In the genomic region with DNA sequence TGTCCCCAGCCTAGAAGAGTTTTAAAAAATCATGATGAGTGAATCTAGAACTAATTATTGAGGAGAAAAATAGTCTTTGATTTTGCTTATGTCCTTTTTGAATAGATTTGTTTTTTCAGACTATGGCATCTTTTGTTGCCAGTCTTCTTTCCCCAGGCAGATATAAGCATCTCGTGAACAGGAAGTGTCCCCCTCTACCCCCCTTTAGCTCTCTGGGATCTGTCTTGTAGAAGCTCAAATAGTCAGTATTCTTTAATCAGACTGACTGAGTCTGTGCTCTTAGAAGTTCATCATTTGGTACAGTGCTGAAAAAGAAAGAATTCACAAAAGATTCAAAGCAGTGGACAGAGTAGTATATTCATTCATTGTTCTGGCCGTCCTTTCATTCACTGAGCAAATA, we compare ENCODE assay signal across 19 cellular contexts. TPM values are rescaled to one million over a fixed set of nuclear protein-coding genes. Genes with fewer than 3 reads are reported as not detected.
DNase-seq lines count a peak whose midpoint lies in the region; ATAC-seq and TF ChIP-seq lines count a peak whose summit lies in the region.
"Had no signal": no experiment of that assay in that cellular context is flagged by ENCODE, and none has a peak within 500 bp of the region (broad histone marks: within the 10 kb centered on the region; RNA-seq: fewer than 3 reads in every experiment).

No MANE protein-coding gene starts in this region.

- TF ChIP-seq CTCF in DND-41 (IDR thresholded peaks at IDR 0.05; ENCODE audit: borderline replicate concordance, extremely low read depth, low read length, poor library complexity, severe bottlenecking) (no peak), OCI-LY7 (conservative IDR thresholded peaks at IDR 0.05; ENCODE audit: low read length) (no peak), mesothelial cell of epicardium (IDR thresholded peaks at IDR 0.05; ENCODE audit: unreplicated experiment) (no peak)

- no peaks in the 10 kb centered on the region for H3K27me3 ChIP-seq in DND-41 (ENCODE audit: insufficient read depth, low read length, poor library complexity)
- H3K27me3 ChIP-seq: BE2C; BLaER1 treated with 17β-estradiol and CSF1 and Interleukin-3, amounts not matched to agents 10 nM and 100 nM had no signal

- peaks cover 6% of the 10 kb centered on the region; the same call in 1 of the 2 replicates for H3K4me1 ChIP-seq in DND-41 (ENCODE audit: insufficient read depth, low read length)
- peaks cover 14% of the 10 kb centered on the region for H3K4me1 ChIP-seq in OCI-LY7 (ENCODE audit: insufficient read depth, low read length, poor library complexity, severe bottlenecking)
- H3K4me1 ChIP-seq: Caco-2 had no signal

- no peak for DNase-seq in DND-41
- DNase-seq in OCI-LY7 (ENCODE audit: low spot score), result no peak
- DNase-seq in foreskin melanocyte, result peak; percentile 93
- DNase-seq in dedifferentiated amniotic fluid mesenchymal stem cell (ENCODE audit: extremely low spot score), result no peak
- DNase-seq in stimulated activated CD8-positive, alpha-beta memory T cell treated with anti-CD3 and anti-CD28 coated beads, Interleukin-4, amount 100 ng/mL, for 48 hours, result no peak
- DNase-seq in mesothelial cell of epicardium (ENCODE audit: low spot score in 2 of 2, unreplicated experiment in 2 of 2), result no peak
- DNase-seq: 8988T; ACHN; BE2C; Caco-2; Calu3; CD4-positive, alpha-beta T cell; CD8-positive, alpha-beta T cell; DMS79 treated with DMSO at 0.1 percent for 48 hours; EL; GDM1 had no signal

- H2AFZ ChIP-seq in DND-41 (ENCODE audit: low read depth, low read length) (no peak overlapping the region), OCI-LY7 (ENCODE audit: low read length) (no peak overlapping the region)

- H3K4me2 ChIP-seq in DND-41 (ENCODE audit: insufficient read depth, low read length) (no peak overlapping the region), OCI-LY7 (ENCODE audit: low read length) (no peak overlapping the region)

- POLR2A ChIA-PET in OCI-LY7 (lab: Charles Lee), result interaction anchor here (0.7 to 1.4 kb wide), 2 partner anchors 82 to 118 kb away, joined by 3 to 4 read pairs; no protein-coding TSS in a partner anchor

- H3K79me2 ChIP-seq in DND-41 (ENCODE audit: insufficient read depth, low read length), result peaks cover 7% of the 10 kb centered on the region
- H3K79me2 ChIP-seq in OCI-LY7 (ENCODE audit: insufficient read depth, low read depth, low read length), result no peaks in the 10 kb centered on the region

- CTCF ChIA-PET in OCI-LY7 (lab: Charles Lee; ENCODE audit: unreplicated experiment), result no interaction called here

- H3K36me3 ChIP-seq in DND-41 (ENCODE audit: insufficient read depth, low read length) (no peaks in the 10 kb centered on the region), OCI-LY7 (ENCODE audit: insufficient read depth, low read length) (no peaks in the 10 kb centered on the region)

- H3K36me3 Mint-ChIP-seq in mesothelial cell of epicardium, result no peaks in the 10 kb centered on the region
- H3K36me3 Mint-ChIP-seq: CD8-positive, alpha-beta T cell had no signal

- no peak overlapping the region for H3K9ac ChIP-seq in DND-41 (ENCODE audit: low read depth, low read length)
- H3K9ac ChIP-seq: BLaER1 treated with 17β-estradiol and CSF1 and Interleukin-3, amounts not matched to agents 10 nM and 100 nM had no signal

- H4K20me1 ChIP-seq in DND-41 (ENCODE audit: insufficient read depth, low read length) (0 out of 2 replicates have a peak, but pooled peaks cover 2% of the 10 kb centered on the region), OCI-LY7 (ENCODE audit: insufficient read depth, low read length) (no peaks in the 10 kb centered on the region)

- BruUV-seq in OCI-LY7 (replicated peaks; lab: Mats Ljungman, UMichigan), result TSS peak; percentile 5

- no peaks in the 10 kb centered on the region for H3K27me3 Mint-ChIP-seq in mesothelial cell of epicardium (ENCODE audit: low read depth)
- H3K27me3 Mint-ChIP-seq: CD4-positive, alpha-beta T cell had no signal

- H3K27ac ChIP-seq in DND-41 (ENCODE audit: low read length), result no peak overlapping the region
- no peak overlapping the region for H3K27ac ChIP-seq in OCI-LY7 (ENCODE audit: low read depth, low read length, poor library complexity, severe bottlenecking)
- H3K27ac ChIP-seq: BLaER1 treated with 17β-estradiol and CSF1 and Interleukin-3, amounts not matched to agents 10 nM and 100 nM; C4-2B had no signal

- H3K4me1 Mint-ChIP-seq in mesothelial cell of epicardium, result peaks cover 16% of the 10 kb centered on the region

- H3K9me2 ChIP-seq in OCI-LY7 (ENCODE audit: insufficient read depth, low read length), result no peaks in the 10 kb centered on the region

- no peak overlapping the region for H3K4me3 Mint-ChIP-seq in mesothelial cell of epicardium
- H3K4me3 Mint-ChIP-seq: CD4-positive, alpha-beta T cell; CD8-positive, alpha-beta T cell had no signal

- peak; percentile 55; the same call in 1 of the 3 replicates for ATAC-seq in DND-41 (ENCODE audit: insufficient read depth, low read depth)
- ATAC-seq: CD8-positive, alpha-beta T cell; GM12878 had no signal

- intact Hi-C loops in OCI-LY7 (cut with micrococcal nuclease; ENCODE audit: unreplicated experiment), result no loop called here

- no peak overlapping the region for H3K4me3 ChIP-seq in DND-41 (ENCODE audit: low read depth in 1 of 2, low read length in 2 of 2)
- no peak overlapping the region for H3K4me3 ChIP-seq in OCI-LY7 (ENCODE audit: low read depth, low read length, poor library complexity, severe bottlenecking)
- H3K4me3 ChIP-seq: BLaER1 treated with 17β-estradiol and CSF1 and Interleukin-3, amounts not matched to agents 10 nM and 100 nM; GM12878 had no signal

- H3K9me3 Mint-ChIP-seq in mesothelial cell of epicardium, result no peaks in the 10 kb centered on the region
- H3K9me3 Mint-ChIP-seq: CD4-positive, alpha-beta T cell; CD8-positive, alpha-beta T cell had no signal

- H3K27ac Mint-ChIP-seq in mesothelial cell of epicardium, result no peak overlapping the region
- H3K27ac Mint-ChIP-seq: CD4-positive, alpha-beta T cell; CD8-positive, alpha-beta T cell had no signal

- no peaks in the 10 kb centered on the region for H3K9me3 ChIP-seq in DND-41 (ENCODE audit: insufficient read depth, low read length, severe bottlenecking)
- H3K9me3 ChIP-seq in OCI-LY7 (ENCODE audit: low read length), result no peaks in the 10 kb centered on the region
- H3K9me3 ChIP-seq: BE2C; BLaER1 treated with 17β-estradiol and CSF1 and Interleukin-3, amounts not matched to agents 10 nM and 100 nM; Caco-2 had no signal

RNA-seq across cellular contexts. Expression of gene PRKCE, which starts 10.4 kb away (rescaled TPM):
- 13.6 and 17.0 TPM in 2 replicates for total RNA-seq in OCI-LY7 (2014; rRNA removed; shearing (Covaris generic))
- total RNA-seq in OCI-LY7 (2022), result 42.1 and 50.2 TPM in 2 replicates
- 18.1 to 18.5 TPM (median 18.4 TPM) in 3 replicates for total RNA-seq in mesothelial cell of epicardium

RNA-seq across cellular contexts. Expression of gene SRBD1, which starts 50.8 kb away (rescaled TPM):
- total RNA-seq in OCI-LY7 (2014; rRNA removed; shearing (Covaris generic)), result 13.9 and 15.5 TPM in 2 replicates
- total RNA-seq in OCI-LY7 (2022) (16.0 and 17.6 TPM in 2 replicates), mesothelial cell of epicardium (16.2 to 22.6 TPM (median 19.3 TPM) in 3 replicates)
